In the genomic region with DNA sequence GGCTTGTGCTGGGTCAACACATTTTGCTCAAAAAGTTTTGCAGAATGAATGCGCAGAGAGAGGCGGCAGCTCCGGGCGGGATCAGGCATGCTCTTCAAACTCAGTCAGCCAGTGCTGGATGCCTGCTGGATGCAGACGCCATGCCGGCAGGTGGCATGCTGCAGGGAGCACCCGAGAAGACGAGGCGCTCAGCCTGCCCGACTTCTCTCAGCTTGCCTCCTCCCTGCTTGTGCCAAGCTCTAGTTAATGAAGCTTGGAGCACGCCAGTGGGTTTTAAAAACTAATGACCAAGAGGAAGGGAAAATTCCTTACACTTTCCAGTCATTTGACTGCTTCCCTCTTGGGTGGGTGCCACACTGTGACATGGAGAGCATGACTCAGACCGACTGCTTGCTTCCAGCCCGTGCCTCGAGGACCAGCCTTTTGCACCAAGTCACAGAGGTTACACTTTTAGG, we compare ENCODE assay signal across 9 cellular contexts. TPM values are rescaled to one million over a fixed set of nuclear protein-coding genes. Genes with fewer than 3 reads are reported as not detected.
DNase-seq lines count a peak whose midpoint lies in the region; ATAC-seq lines count a peak whose summit lies in the region.
"Had no signal": no experiment of that assay in that cellular context is flagged by ENCODE, and none has a peak within 500 bp of the region (broad histone marks: within the 10 kb centered on the region; RNA-seq: fewer than 3 reads in every experiment).

No MANE protein-coding gene starts in this region.

- peak; percentile 80 for DNase-seq in DMS79 (lab: John Stamatoyannopoulos, UW)
- DNase-seq in LoVo (ENCODE audit: low spot score), result peak; percentile 18
- peak; percentile 34 for DNase-seq in fibroblast of gingiva (ENCODE audit: low read depth)
- DNase-seq in renal cortical epithelial cell (ENCODE audit: low read depth), result peak; percentile 68
- no peak for DNase-seq in stimulated activated naive CD4-positive, alpha-beta T cell treated with Interleukin-2 at 50 U/mL for 16 hours (lab: John Stamatoyannopoulos, UW)
- no peak for DNase-seq in NCI-H187 (lab: John Stamatoyannopoulos, UW)
- DNase-seq: left ventricle myocardium inferior had no signal

- no peak for ATAC-seq in GM21717 (IDR thresholded peaks at IDR 0.05; ENCODE audit: unreplicated experiment)

RNA-seq across cellular contexts. Expression of gene SLC24A4, which starts 39.8 kb away (rescaled TPM):
- not detected in 2 replicates for total RNA-seq in renal cortical epithelial cell
- total RNA-seq: LHCN-M2 had no signal

Comparison
In these comparisons a context has a peak if more than half of its experiments do, and no peak if none do; other contexts are left out.
1. DNase-seq: peak in DMS79 (single experiment), LoVo (single experiment), fibroblast of gingiva (single experiment) and renal cortical epithelial cell (single experiment); none in stimulated activated naive CD4-positive, alpha-beta T cell treated with Interleukin-2 at 50 U/mL for 16 hours (single experiment) and NCI-H187 (0 of 2).